ENCODE assay signal across 9 cellular contexts in genomic region chr12:24560867-24561266, GRCh38.
DNase-seq lines count a peak whose midpoint lies in the region; ATAC-seq and TF ChIP-seq lines count a peak whose summit lies in the region.
"Had no signal": no experiment of that assay in that cellular context is flagged by ENCODE, and none has a peak within 500 bp of the region (broad histone marks: within the 10 kb centered on the region; RNA-seq: fewer than 3 reads in every experiment).

No MANE protein-coding gene starts in this region.

- H4K8ac ChIP-seq in trophoblast cell (ENCODE audit: low read depth, low read length): no peak overlapping the region

- H3K4me1 ChIP-seq in CD4-positive, CD25-positive, alpha-beta regulatory T cell (ENCODE audit: control insufficient read depth, insufficient read depth, low read length, poor library complexity, severe bottlenecking): peaks cover 6% of the 10 kb centered on the region
- H3K4me1 ChIP-seq in OCI-LY3 (ENCODE audit: low read length) (peaks cover 35% of the 10 kb centered on the region), esophagus muscularis mucosa (peaks cover 0 to 29% (median 21%) of the 10 kb centered on the region in 4 donors), trophoblast cell (ENCODE audit: control insufficient read depth in 1 of 2, insufficient read depth in 2 of 2, low read length in 2 of 2) (peaks cover 0 to 5% of the 10 kb centered on the region in 2 experiments)

- no peak overlapping the region for H2BK5ac ChIP-seq in trophoblast cell (ENCODE audit: low read depth, low read length, poor library complexity)

- H3K14ac ChIP-seq in trophoblast cell (ENCODE audit: low read length): no peak overlapping the region

- no peak overlapping the region for H3K18ac ChIP-seq in trophoblast cell (ENCODE audit: low read length)

- no peak overlapping the region for H2AK5ac ChIP-seq in trophoblast cell (ENCODE audit: low read length)

- H4K20me1 ChIP-seq in OCI-LY3 (ENCODE audit: insufficient read depth, low read length): no peaks in the 10 kb centered on the region

- no peak overlapping the region for H2BK12ac ChIP-seq in trophoblast cell (ENCODE audit: low read length)

- H3K27ac ChIP-seq in CD4-positive, CD25-positive, alpha-beta regulatory T cell (ENCODE audit: insufficient read depth, low read length, poor library complexity, severe bottlenecking): no peak overlapping the region
- H3K27ac ChIP-seq in OCI-LY3 (ENCODE audit: low read length): peak overlapping the region; percentile 76
- peak overlapping the region; percentile 75 to 84 (median 80) for H3K27ac ChIP-seq in esophagus muscularis mucosa (replicated peaks in 1 of 4)
- no peak overlapping the region for H3K27ac ChIP-seq in trophoblast cell (ENCODE audit: low read depth, low read length)

- H2BK120ac ChIP-seq in trophoblast cell (ENCODE audit: insufficient read depth, low read length, poor library complexity): no peak overlapping the region

- no peak overlapping the region for H3K23ac ChIP-seq in trophoblast cell (ENCODE audit: low read length)

- TF ChIP-seq POLR2A in esophagus muscularis mucosa (IDR thresholded peaks at IDR 0.05; ENCODE audit: low read depth): no peak

- H2AFZ ChIP-seq in OCI-LY3 (ENCODE audit: low read depth, low read length): no peak overlapping the region
- no peak overlapping the region for H2AFZ ChIP-seq in trophoblast cell (ENCODE audit: insufficient read depth, low read length, poor library complexity)

- peak overlapping the region; percentile 98 for H3K4me2 ChIP-seq in OCI-LY3 (ENCODE audit: low read length)
- no peak overlapping the region for H3K4me2 ChIP-seq in trophoblast cell (ENCODE audit: low read length)

- H3K36me3 Mint-ChIP-seq in CD4-positive, CD25-positive, alpha-beta regulatory T cell: no peaks in the 10 kb centered on the region
- H3K36me3 Mint-ChIP-seq in osteocyte (ENCODE audit: unreplicated experiment): no peaks in the 10 kb centered on the region

- H4K12ac ChIP-seq in trophoblast cell (ENCODE audit: low read depth, low read length): no peak overlapping the region

- H4K91ac ChIP-seq in trophoblast cell (ENCODE audit: low read depth, low read length): no peak overlapping the region

- H3K27ac Mint-ChIP-seq in CD4-positive, CD25-positive, alpha-beta regulatory T cell: no peak overlapping the region
- peak overlapping the region; percentile 84 for H3K27ac Mint-ChIP-seq in osteocyte (ENCODE audit: unreplicated experiment)

- H3K79me1 ChIP-seq in trophoblast cell (ENCODE audit: low read length): peaks cover 11% of the 10 kb centered on the region

- intact Hi-C loops in esophagus muscularis mucosa (cut with DNase I): no loop called here

- peak overlapping the region; percentile 95 for H3K9ac ChIP-seq in OCI-LY3 (ENCODE audit: low read length)
- no peak overlapping the region for H3K9ac ChIP-seq in trophoblast cell (ENCODE audit: low read length)

- H3K9me3 Mint-ChIP-seq in CD4-positive, CD25-positive, alpha-beta regulatory T cell: peaks cover 0 to 3% (median 0%) of the 10 kb centered on the region in 7 donors
- H3K9me3 Mint-ChIP-seq in osteocyte (ENCODE audit: unreplicated experiment): no peaks in the 10 kb centered on the region

- peaks cover 23% of the 10 kb centered on the region for H3K27me3 ChIP-seq in CD4-positive, CD25-positive, alpha-beta regulatory T cell (ENCODE audit: control insufficient read depth, insufficient read depth, low read length)
- H3K27me3 ChIP-seq in OCI-LY3 (ENCODE audit: low read depth, low read length): no peaks in the 10 kb centered on the region
- H3K27me3 ChIP-seq in esophagus muscularis mucosa: peaks cover 0 to 20% (median 3%) of the 10 kb centered on the region in 4 donors
- H3K27me3 ChIP-seq in trophoblast cell (ENCODE audit: insufficient read depth, low read length): no peaks in the 10 kb centered on the region

- 27% methylated on average over 2 of the region's 2 CpGs for WGBS in esophagus muscularis mucosa
- no CpG with 5 or more reads among the region's 2 CpGs for WGBS in trophoblast cell (ENCODE audit: extremely low coverage, insufficient coverage, insufficient read length)

- peak overlapping the region; percentile 38 for H3K4me3 ChIP-seq in CD4-positive, CD25-positive, alpha-beta regulatory T cell (ENCODE audit: low read depth, low read length)
- H3K4me3 ChIP-seq in OCI-LY3 (ENCODE audit: low read length): peak overlapping the region; percentile 93
- H3K4me3 ChIP-seq in esophagus muscularis mucosa: peak overlapping the region; percentile 68 to 85 (median 78)
- no peak overlapping the region for H3K4me3 ChIP-seq in trophoblast cell (ENCODE audit: low read depth, low read length)

- TF ChIP-seq CTCF in OCI-LY3 (IDR thresholded peaks at IDR 0.05; ENCODE audit: low read depth, low read length) (peak; percentile 22; the same call in 1 of the 2 replicates), esophagus muscularis mucosa (IDR thresholded peaks at IDR 0.05) (no peak), osteocyte (IDR thresholded peaks at IDR 0.05) (peak; percentile 7)

- no peak for ATAC-seq in CD4-positive, CD25-positive, alpha-beta regulatory T cell (ENCODE audit: low read depth in 2 of 2)
- no peak for ATAC-seq in GM19395 (IDR thresholded peaks at IDR 0.05; ENCODE audit: unreplicated experiment)

- no peak for DNase-seq in CD4-positive, CD25-positive, alpha-beta regulatory T cell
- DNase-seq in esophagus muscularis mucosa (ENCODE audit: extremely low spot score) (no peak), osteocyte (ENCODE audit: extremely low spot score, unreplicated experiment) (no peak), trophoblast cell (no peak), HT-29 (ENCODE audit: low spot score) (no peak)
- DNase-seq in stimulated activated CD4-positive, alpha-beta T cell treated with anti-CD3 and anti-CD28 coated beads, Interleukin-4, amount 100 ng/mL, for 1 hour: no peak
- DNase-seq: NCI-H1930 had no signal

- H3K4me3 Mint-ChIP-seq in CD4-positive, CD25-positive, alpha-beta regulatory T cell: peak overlapping the region; percentile 28 to 67 (median 51)
- H3K4me3 Mint-ChIP-seq in osteocyte (ENCODE audit: unreplicated experiment): peak overlapping the region; percentile 98

- H3K79me2 ChIP-seq in OCI-LY3 (ENCODE audit: low read length) (peaks cover 66% of the 10 kb centered on the region), trophoblast cell (ENCODE audit: control insufficient read depth, insufficient read depth, low read length, poor library complexity) (peaks cover 4% of the 10 kb centered on the region)

- no peaks in the 10 kb centered on the region for H3K9me3 ChIP-seq in CD4-positive, CD25-positive, alpha-beta regulatory T cell (ENCODE audit: control insufficient read depth in 2 of 2, low read length in 2 of 2)
- H3K9me3 ChIP-seq in OCI-LY3 (ENCODE audit: insufficient read depth, low read length) (no peaks in the 10 kb centered on the region), esophagus muscularis mucosa (no peaks in the 10 kb centered on the region), trophoblast cell (ENCODE audit: insufficient read depth, low read depth, low read length) (peaks cover 1% of the 10 kb centered on the region)

- no peak overlapping the region for H3K4ac ChIP-seq in trophoblast cell (ENCODE audit: low read depth, low read length)

- H3K36me3 ChIP-seq in CD4-positive, CD25-positive, alpha-beta regulatory T cell (ENCODE audit: control insufficient read depth, insufficient read depth, low read length): no peaks in the 10 kb centered on the region
- H3K36me3 ChIP-seq in OCI-LY3 (replicated peaks; ENCODE audit: low read depth, low read length) (peaks cover 28% of the 10 kb centered on the region), esophagus muscularis mucosa (no peaks in the 10 kb centered on the region), trophoblast cell (ENCODE audit: control insufficient read depth in 1 of 2, insufficient read depth in 2 of 2, low read length in 2 of 2) (no peaks in the 10 kb centered on the region)

- H3K27me3 Mint-ChIP-seq in CD4-positive, CD25-positive, alpha-beta regulatory T cell: peaks cover 65% of the 10 kb centered on the region
- no peaks in the 10 kb centered on the region for H3K27me3 Mint-ChIP-seq in osteocyte (ENCODE audit: unreplicated experiment)

- TF ChIP-seq EP300 in esophagus muscularis mucosa (IDR thresholded peaks at IDR 0.05): no peak

- H3K4me1 Mint-ChIP-seq in CD4-positive, CD25-positive, alpha-beta regulatory T cell: peaks cover 0 to 16% (median 6%) of the 10 kb centered on the region in 4 donors
- H3K4me1 Mint-ChIP-seq in osteocyte (ENCODE audit: unreplicated experiment): peaks cover 24% of the 10 kb centered on the region

Comparison
In these comparisons a context has a peak if more than half of its experiments do, and no peak if none do; other contexts are left out.
1. H3K27ac ChIP-seq: peak in OCI-LY3 (single experiment) and esophagus muscularis mucosa (4 of 4); none in CD4-positive, CD25-positive, alpha-beta regulatory T cell (single experiment) and trophoblast cell (single experiment).
2. CTCF ChIP-seq: peak in OCI-LY3 (single experiment) and osteocyte (single experiment); none in esophagus muscularis mucosa (0 of 3).